ENCODE assay signal across 20 cellular contexts in genomic region chr22:49324527-49325491, GRCh38.
DNase-seq lines count a peak whose midpoint lies in the region; ATAC-seq and TF ChIP-seq lines count a peak whose summit lies in the region.
"Had no signal": no experiment of that assay in that cellular context is flagged by ENCODE, and none has a peak within 500 bp of the region (broad histone marks: within the 10 kb centered on the region; RNA-seq: fewer than 3 reads in every experiment).

No MANE protein-coding gene starts in this region.

- H3K27me3 Mint-ChIP-seq in endodermal cell (ENCODE audit: insufficient read depth), result no peaks in the 10 kb centered on the region

- H3K36me3 Mint-ChIP-seq in endodermal cell (ENCODE audit: low read depth), result no peaks in the 10 kb centered on the region
- H3K36me3 Mint-ChIP-seq: activated naive CD8-positive, alpha-beta T cell had no signal

- H3K27ac Mint-ChIP-seq in endodermal cell, result no peak overlapping the region
- H3K27ac Mint-ChIP-seq: activated naive CD8-positive, alpha-beta T cell; HFFc6 had no signal

- TF ChIP-seq POLR2A in spleen (IDR thresholded peaks at IDR 0.05), result no peak

- H3K4me1 Mint-ChIP-seq in endodermal cell, result no peaks in the 10 kb centered on the region

- ATAC-seq in HG03469 (IDR thresholded peaks at IDR 0.05; ENCODE audit: unreplicated experiment), result no peak
- ATAC-seq: activated CD4-positive, CD25-positive, alpha-beta regulatory T cell treated with anti-CD3 and anti-CD28 coated beads, Interleukin-2, amount 50 U/mL, for 24 hours; body of pancreas; gastrocnemius medialis had no signal

- TF ChIP-seq CTCF in endodermal cell (conservative IDR thresholded peaks at IDR 0.05), result no peak
- TF ChIP-seq CTCF in spleen (IDR thresholded peaks at IDR 0.05 in 8 of 11, conservative IDR thresholded peaks at IDR 0.05 in 3 of 11), result no peak

- intact Hi-C loops in spleen (cut with DNase I; ENCODE audit: low total_unique reads), result no loop called here

- peak overlapping the region; percentile 30 for H3K4me3 ChIP-seq in Jurkat, Clone E6-1 (ENCODE audit: low read length)
- no peak overlapping the region for H3K4me3 ChIP-seq in endodermal cell (ENCODE audit: low read length)
- H3K4me3 ChIP-seq in spleen, result no peak overlapping the region
- H3K4me3 ChIP-seq: body of pancreas, gastrocnemius medialis had no signal

- 89 to 94% methylated on average over 29 of the region's 29 CpGs for WGBS in endodermal cell (ENCODE audit: insufficient coverage in 1 of 2, insufficient read length in 1 of 2), 2 experiments
- 81 to 89% (median 82%) methylated on average over 24 to 29 of the region's 29 CpGs for WGBS in spleen, 5 donors

- H3K27me3 ChIP-seq in endodermal cell (ENCODE audit: control insufficient read depth, insufficient read depth, low read length, poor library complexity, severe bottlenecking) (no peaks in the 10 kb centered on the region), spleen (replicated peaks in 1 of 7) (peaks cover 0 to 67% (median 6%) of the 10 kb centered on the region in 7 donors)

- no peak overlapping the region for H3K4me3 Mint-ChIP-seq in endodermal cell
- H3K4me3 Mint-ChIP-seq: activated naive CD8-positive, alpha-beta T cell; HFFc6 had no signal

- H3K4me1 ChIP-seq in endodermal cell (ENCODE audit: control insufficient read depth, insufficient read depth, low read length), result no peaks in the 10 kb centered on the region
- H3K4me1 ChIP-seq in spleen, result no peaks in the 10 kb centered on the region
- H3K4me1 ChIP-seq: BE2C, body of pancreas, gastrocnemius medialis had no signal

- no peak overlapping the region for H3K9ac ChIP-seq in endodermal cell (ENCODE audit: extremely low read depth, low read length, poor library complexity, severe bottlenecking)

- H3K36me3 ChIP-seq in endodermal cell (ENCODE audit: control insufficient read depth, insufficient read depth, low read length) (no peaks in the 10 kb centered on the region), spleen (no peaks in the 10 kb centered on the region)
- H3K36me3 ChIP-seq: BE2C, gastrocnemius medialis had no signal

- no peaks in the 10 kb centered on the region for H3K9me3 Mint-ChIP-seq in endodermal cell

- DNase-seq in Daoy (ENCODE audit: low read depth), result peak; percentile 51
- peak; percentile 71 for DNase-seq in Jurkat, Clone E6-1 (ENCODE audit: low read depth, low spot score)
- peak; percentile 25 for DNase-seq in endodermal cell
- DNase-seq in spleen, result peak; percentile 63
- no peak for DNase-seq in NCI-H1105 (lab: John Stamatoyannopoulos, UW)
- DNase-seq in KG1 (lab: John Stamatoyannopoulos, UW), result no peak
- DNase-seq: BE2C, body of pancreas, gastrocnemius medialis, GDM1, HFFc6, KBM-7, NCI-H1092, NCI-H2081 treated with DMSO at 0.1 percent for 48 hours, NCI-H510A treated with DMSO at 0.1 percent for 48 hours, SHP77 treated with DMSO at 0.1 percent for 48 hours had no signal

- no peaks in the 10 kb centered on the region for H3K9me3 ChIP-seq in endodermal cell (ENCODE audit: control insufficient read depth, low read length)
- peaks cover 0 to 28% (median 16%) of the 10 kb centered on the region in 8 donors for H3K9me3 ChIP-seq in spleen
- H3K9me3 ChIP-seq: BE2C, gastrocnemius medialis had no signal

- no peak overlapping the region for H3K27ac ChIP-seq in endodermal cell (ENCODE audit: low read depth, low read length)
- no peak overlapping the region for H3K27ac ChIP-seq in spleen
- H3K27ac ChIP-seq: body of pancreas, epithelial cell of prostate, gastrocnemius medialis had no signal

Comparison
In these comparisons a context has a peak if more than half of its experiments do, and no peak if none do; other contexts are left out.
1. DNase-seq: peak in Daoy (single experiment), Jurkat, Clone E6-1 (single experiment), endodermal cell (single experiment) and spleen (single experiment); none in NCI-H1105 (single experiment) and KG1 (single experiment).